ENCODE assay signal across 8 cellular contexts in genomic region chr7:21507627-21508343, GRCh38. TPM values are rescaled to one million over a fixed set of nuclear protein-coding genes. Genes with fewer than 3 reads are reported as not detected.
DNase-seq lines count a peak whose midpoint lies in the region; ATAC-seq and TF ChIP-seq lines count a peak whose summit lies in the region.

No MANE protein-coding gene starts in this region.

- DNase-seq in DMS 273 (lab: John Stamatoyannopoulos, UW; ENCODE audit: unreplicated experiment) (peak; percentile 51), DMS 273 treated with DMSO at 0.1 percent for 48 hours (lab: John Stamatoyannopoulos, UW) (no peak), HT1080 (ENCODE audit: low read depth) (peak; percentile 48), heart right ventricle (peak in 1 of 2 donors; percentile 16), retinal pigment epithelial cell (ENCODE audit: low read depth) (no peak)
- peak; percentile 5 to 10 for DNase-seq in activated CD4-positive, alpha-beta T cell treated with anti-CD3 and anti-CD28 coated beads, Interleukin-2, amount 50 U/mL, for 4 hours
- no peak for DNase-seq in stimulated activated naive B cell treated with anti-CD40 and anti-IgM and Interleukin-4, amounts not matched to agents 10 μg/mL and 1 μg/mL and 100 μg/mL, for 72 hours

- H3K27ac ChIP-seq in heart right ventricle, result no peak overlapping the region

- H3K4me1 Mint-ChIP-seq in stimulated activated naive B cell treated with anti-CD40 and anti-IgM and Interleukin-4, amounts not matched to agents 10 μg/mL and 1 μg/mL and 100 μg/mL, for 72 hours, result no peaks in the 10 kb centered on the region

- H3K27ac Mint-ChIP-seq in stimulated activated naive B cell treated with anti-CD40 and anti-IgM and Interleukin-4, amounts not matched to agents 10 μg/mL and 1 μg/mL and 100 μg/mL, for 72 hours, result no peak overlapping the region

- no peaks in the 10 kb centered on the region for H3K27me3 Mint-ChIP-seq in stimulated activated naive B cell treated with anti-CD40 and anti-IgM and Interleukin-4, amounts not matched to agents 10 μg/mL and 1 μg/mL and 100 μg/mL, for 72 hours

- H3K4me1 ChIP-seq in heart right ventricle, result no peaks in the 10 kb centered on the region

- intact Hi-C loops in heart right ventricle (cut with DNase I), result loop anchor here in 9 of 10 donors (2.0 to 10.0 kb wide), 6 partner anchors 243 to 733 kb away; no protein-coding TSS in a partner anchor

- ATAC-seq in heart right ventricle (peak in 5 of 8 donors; percentile 51 to 69 (median 53)), HG02610 (IDR thresholded peaks at IDR 0.05; ENCODE audit: unreplicated experiment) (no peak)
- no peak for ATAC-seq in stimulated activated naive B cell treated with anti-CD40 and anti-IgM and Interleukin-4, amounts not matched to agents 10 μg/mL and 1 μg/mL and 100 μg/mL, for 72 hours (replicated peaks)

- WGBS in heart right ventricle, 2 donors, result 84 to 95% methylated on average over 8 of the region's 8 CpGs

- no peak overlapping the region for H3K4me3 ChIP-seq in heart right ventricle
- no peak overlapping the region for H3K4me3 ChIP-seq in retinal pigment epithelial cell (ENCODE audit: low read length)

- peaks cover 0 to 8% (median 0%) of the 10 kb centered on the region in 11 donors for H3K9me3 ChIP-seq in heart right ventricle

- H3K9me3 Mint-ChIP-seq in stimulated activated naive B cell treated with anti-CD40 and anti-IgM and Interleukin-4, amounts not matched to agents 10 μg/mL and 1 μg/mL and 100 μg/mL, for 72 hours, result peaks cover 0 to 7% of the 10 kb centered on the region in 2 donors

- H3K36me3 ChIP-seq in heart right ventricle, result peaks cover 0 to 30% (median 5%) of the 10 kb centered on the region in 9 donors

- H3K36me3 Mint-ChIP-seq in stimulated activated naive B cell treated with anti-CD40 and anti-IgM and Interleukin-4, amounts not matched to agents 10 μg/mL and 1 μg/mL and 100 μg/mL, for 72 hours, result peaks cover 37 to 63% of the 10 kb centered on the region in 2 donors

- TF ChIP-seq CTCF in heart right ventricle (IDR thresholded peaks at IDR 0.05) (peak; percentile 53 to 74 (median 70)), retinal pigment epithelial cell (conservative IDR thresholded peaks at IDR 0.05; ENCODE audit: low read depth, low read length) (peak; percentile 77)

- no peak overlapping the region for H3K4me3 Mint-ChIP-seq in stimulated activated naive B cell treated with anti-CD40 and anti-IgM and Interleukin-4, amounts not matched to agents 10 μg/mL and 1 μg/mL and 100 μg/mL, for 72 hours

- H3K27me3 ChIP-seq in heart right ventricle, result no peaks in the 10 kb centered on the region

RNA-seq across cellular contexts. Expression of gene DNAH11, which starts 35.1 kb away (rescaled TPM):
- 6.1 and 7.5 TPM in 2 replicates for total RNA-seq in HT1080 (2014; rRNA removed; shearing (Covaris generic))
- 4.5 and 6.9 TPM in 2 replicates for polyA plus RNA-seq in HT1080 (2015; cell fraction: cytosol; rRNA removed)
- 13.3 and 16.7 TPM in 2 replicates for polyA plus RNA-seq in HT1080 (2015; cell fraction: nucleus; rRNA removed)
- under 1 TPM in 8 of 10 donors, not detected in 2; 0.03 to 0.59 (median 0.19) TPM for total RNA-seq in heart right ventricle
- under 1 TPM; 0.13 to 0.37 TPM for polyA plus RNA-seq in heart right ventricle

Comparison
In these comparisons a context has a peak if more than half of its experiments do, and no peak if none do; other contexts are left out.
1. DNase-seq: peak in DMS 273 (single experiment), HT1080 (single experiment) and activated CD4-positive, alpha-beta T cell treated with anti-CD3 and anti-CD28 coated beads, Interleukin-2, amount 50 U/mL, for 4 hours (2 of 2); none in DMS 273 treated with DMSO at 0.1 percent for 48 hours (single experiment), retinal pigment epithelial cell (single experiment) and stimulated activated naive B cell treated with anti-CD40 and anti-IgM and Interleukin-4, amounts not matched to agents 10 μg/mL and 1 μg/mL and 100 μg/mL, for 72 hours (single experiment).
2. ATAC-seq: peak in heart right ventricle (5 of 8); none in stimulated activated naive B cell treated with anti-CD40 and anti-IgM and Interleukin-4, amounts not matched to agents 10 μg/mL and 1 μg/mL and 100 μg/mL, for 72 hours (0 of 2) and HG02610 (single experiment).